ENCODE assay signal across 13 cellular contexts in the genomic region with DNA sequence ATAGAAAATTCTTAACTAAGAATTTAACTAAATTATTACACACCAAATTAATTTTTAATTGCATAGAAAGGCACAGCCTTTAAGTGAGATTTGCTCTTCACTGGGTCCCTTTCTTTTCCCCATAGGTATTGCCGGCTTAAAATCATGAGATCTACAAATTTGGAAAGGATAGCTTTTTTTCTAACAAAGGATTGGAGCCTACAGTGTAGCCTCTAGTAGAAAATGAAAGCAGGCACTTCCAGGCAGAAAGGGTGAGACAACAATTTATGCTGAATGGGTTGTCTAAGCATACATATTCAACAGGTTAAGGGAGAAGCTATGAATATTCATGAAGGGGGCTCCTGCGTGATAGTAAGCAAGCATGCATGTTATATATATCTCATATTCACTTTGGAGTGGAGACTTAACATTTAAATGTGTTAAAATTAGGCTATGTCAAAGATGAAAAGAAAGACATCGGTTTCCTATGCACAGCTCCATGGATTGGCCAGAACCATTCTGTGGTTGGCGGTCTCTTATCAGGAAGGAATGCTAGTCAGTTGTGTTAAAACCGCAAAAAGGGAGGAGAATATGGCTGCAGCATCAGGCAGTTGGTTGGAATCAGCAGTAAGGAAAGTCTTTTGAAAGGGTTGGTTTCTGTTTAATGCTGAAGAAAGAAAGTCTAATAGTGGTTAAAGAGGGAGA.
A peak's percentile ranks its signal among the peaks of the same experiment; 100 is the strongest.
DNase-seq lines count a peak whose midpoint lies in the region; ATAC-seq and TF ChIP-seq lines count a peak whose summit lies in the region.
"Had no signal": no experiment of that assay in that cellular context is flagged by ENCODE, and none has a peak within 500 bp of the region (broad histone marks: within the 10 kb centered on the region; RNA-seq: fewer than 3 reads in every experiment).

No MANE protein-coding gene starts in this region.

- no peaks in the 10 kb centered on the region for H3K36me3 ChIP-seq in HAP-1 (replicated peaks)
- no peaks in the 10 kb centered on the region for H3K36me3 ChIP-seq in SK-N-SH (replicated peaks in 1 of 2; ENCODE audit: control insufficient read depth in 1 of 2, insufficient read depth in 2 of 2, low read length in 1 of 2)
- H3K36me3 ChIP-seq: suprapubic skin had no signal

- TF ChIP-seq EP300 in SK-N-SH (IDR thresholded peaks at IDR 0.05; ENCODE audit: borderline replicate concordance in 1 of 2, low read depth in 1 of 2, low read length in 1 of 2): no peak

- H3F3A ChIP-seq in SK-N-SH (replicated peaks; ENCODE audit: insufficient read depth): no peaks in the 10 kb centered on the region

- CTCF ChIA-PET in SK-N-SH (lab: Yijun Ruan, JAX): interaction anchor here (0.9 kb wide), 1 partner anchor 9 kb away, joined by 4 read pairs; no protein-coding TSS in a partner anchor

- H3K27ac ChIP-seq in SK-N-SH (ENCODE audit: low read depth in 2 of 2, low read length in 1 of 2): no peak overlapping the region
- H3K27ac ChIP-seq: epithelial cell of prostate, suprapubic skin had no signal

- H3K9me2 ChIP-seq in SK-N-SH: no peaks in the 10 kb centered on the region

- DNase-seq in A172 (ENCODE audit: low spot score): peak; percentile 89
- DNase-seq in HAP-1 (ENCODE audit: low spot score in 2 of 2): peak; percentile 70 to 84
- no peak for DNase-seq in SK-N-SH
- peak; percentile 30 for DNase-seq in fibroblast of peridontal ligament (ENCODE audit: extremely low read depth)
- no peak for DNase-seq in activated CD4-positive, alpha-beta T cell treated with anti-CD3 and anti-CD28 coated beads, Interleukin-2, amount 50 U/mL, for 1 hour
- DNase-seq in mesenteric fat pad (ENCODE audit: low spot score): no peak
- DNase-seq: activated CD8-positive, alpha-beta memory T cell treated with anti-CD3 and anti-CD28 coated beads for 24 hours; activated naive CD8-positive, alpha-beta T cell treated with anti-CD3 and anti-CD28 coated beads for 36 hours; NCI-H446 treated with DMSO at 0.1 percent for 48 hours had no signal

- in situ Hi-C loops in HAP-1 (cut with MboI; ENCODE audit: low sequenced_read_pairs): no loop called here

- WGBS in SK-N-SH (ENCODE audit: low lambda C conversion rate): 56% methylated on average over 5 of the region's 5 CpGs

- peaks cover 57% of the 10 kb centered on the region for H3K4me1 ChIP-seq in HAP-1
- H3K4me1 ChIP-seq in SK-N-SH (ENCODE audit: control insufficient read depth in 1 of 2, insufficient read depth in 2 of 2, low read depth in 1 of 2, low read length in 1 of 2): no peaks in the 10 kb centered on the region
- H3K4me1 ChIP-seq: suprapubic skin had no signal

- no peak for ATAC-seq in HG03045 (IDR thresholded peaks at IDR 0.05; ENCODE audit: unreplicated experiment)
- no peak for ATAC-seq in GM21390 (IDR thresholded peaks at IDR 0.05; ENCODE audit: unreplicated experiment)

- TF ChIP-seq RAD21 in SK-N-SH (IDR thresholded peaks at IDR 0.05; ENCODE audit: low read length): no peak

- no peak overlapping the region for H3K9ac ChIP-seq in SK-N-SH

- H4K20me1 ChIP-seq in SK-N-SH (ENCODE audit: insufficient read depth): no peaks in the 10 kb centered on the region

- POLR2A ChIA-PET in SK-N-SH (lab: Yijun Ruan, JAX): no interaction called here

- H2AFZ ChIP-seq in SK-N-SH (ENCODE audit: low read depth): peak overlapping the region; percentile 49; the same call in 1 of the 2 replicates

- peak overlapping the region; percentile 37; the same call in 1 of the 2 replicates for H3K4me2 ChIP-seq in SK-N-SH

- H3K79me2 ChIP-seq in SK-N-SH (ENCODE audit: insufficient read depth): no peaks in the 10 kb centered on the region

- TF ChIP-seq CTCF in SK-N-SH (IDR thresholded peaks at IDR 0.05): no peak

- H3K4me3 ChIP-seq in HAP-1 (no peak overlapping the region), SK-N-SH (ENCODE audit: low read depth in 2 of 2, low read length in 1 of 2) (no peak overlapping the region)
- H3K4me3 ChIP-seq: suprapubic skin had no signal

- H3K27me3 ChIP-seq in HAP-1 (ENCODE audit: low read depth) (no peaks in the 10 kb centered on the region), SK-N-SH (ENCODE audit: insufficient read depth) (no peaks in the 10 kb centered on the region)
- H3K27me3 ChIP-seq: suprapubic skin had no signal

- no peaks in the 10 kb centered on the region for H3K9me3 ChIP-seq in HAP-1
- H3K9me3 ChIP-seq in SK-N-SH: no peaks in the 10 kb centered on the region
- H3K9me3 ChIP-seq: suprapubic skin had no signal

TF ChIP-seq in SK-N-SH, 30 proteins besides CTCF, POLR2A, EP300 and RAD21:
- TF ChIP-seq YY1 (IDR thresholded peaks at IDR 0.05; ENCODE audit: low read depth): peak; percentile 35; the same call in 1 of the 2 replicates
- no peak for TF ChIP-seq GABPA (IDR thresholded peaks at IDR 0.05; ENCODE audit: low read depth)
TF ChIP-seq in SK-N-SH: peak in this region for 1.

Comparison
In these comparisons a context has a peak if more than half of its experiments do, and no peak if none do; other contexts are left out.
1. DNase-seq: peak in A172 (single experiment), HAP-1 (2 of 2) and fibroblast of peridontal ligament (single experiment); none in SK-N-SH (single experiment), activated CD4-positive, alpha-beta T cell treated with anti-CD3 and anti-CD28 coated beads, Interleukin-2, amount 50 U/mL, for 1 hour (single experiment) and mesenteric fat pad (single experiment).